In the genomic region with DNA sequence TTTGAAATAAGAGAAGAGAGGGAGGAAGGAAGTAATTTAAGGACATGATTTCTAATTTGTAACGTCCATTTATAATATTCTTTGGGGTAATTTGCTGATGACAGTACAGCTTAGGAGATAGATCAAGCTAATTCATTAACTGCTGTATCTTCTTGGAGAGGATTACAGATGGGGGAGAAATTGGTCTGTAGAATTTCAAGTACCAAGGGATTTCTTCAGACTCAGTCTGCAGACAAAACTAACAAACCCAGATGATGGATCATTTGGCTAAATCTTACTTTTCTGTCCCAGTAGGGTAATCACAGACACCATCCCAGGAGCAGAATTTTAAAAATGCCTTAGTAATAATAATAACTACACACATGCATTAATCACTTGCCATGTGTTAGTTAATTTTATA, we compare ENCODE assay signal across 26 cellular contexts.
"Had no signal": no experiment of that assay in that cellular context is flagged by ENCODE, and none has a peak within 500 bp of the region (broad histone marks: within the 10 kb centered on the region; RNA-seq: fewer than 3 reads in every experiment).

No MANE protein-coding gene starts in this region.

- H3K9me3 ChIP-seq: colonic mucosa, esophagus squamous epithelium, gastrocnemius medialis, heart right ventricle, lower lobe of right lung, mucosa of descending colon had no signal

- H3K27ac ChIP-seq: colonic mucosa, epithelial cell of prostate, esophagus squamous epithelium, gastrocnemius medialis, heart right ventricle, left lung, lower lobe of right lung had no signal

- FAIRE-seq: endometrium, islet of Langerhans, keratinocyte had no signal

- H3K4me3 ChIP-seq: colonic mucosa, esophagus squamous epithelium, gastrocnemius medialis, heart right ventricle, left lung, lower lobe of right lung, mucosa of descending colon had no signal

- DNase-seq: colonic mucosa; cortex of kidney; effector CD8-positive, alpha-beta T cell; effector memory CD8-positive, alpha-beta T cell; endodermal cell; erythroblast; esophagus squamous epithelium; foreskin fibroblast; foreskin melanocyte; gastrocnemius medialis; glutamatergic neuron; head of caudate nucleus; heart right ventricle; hippocampal formation; left cardiac atrium; left lung; left ventricle myocardium superior; lower lobe of right lung; mesenchymal stem cell; mucosa of descending colon; naive B cell had no signal

- H3K4me1 ChIP-seq: colonic mucosa, esophagus squamous epithelium, gastrocnemius medialis, heart right ventricle, left lung, lower lobe of right lung had no signal

- ATAC-seq: effector memory CD8-positive, alpha-beta T cell; esophagus mucosa; gastrocnemius medialis; heart right ventricle; left cardiac atrium; left lung; left ventricle myocardium superior; lower lobe of right lung; mucosa of descending colon had no signal

- H3K36me3 ChIP-seq: colonic mucosa, esophagus squamous epithelium, gastrocnemius medialis, heart right ventricle, left lung, lower lobe of right lung had no signal

- H3K27me3 ChIP-seq: colonic mucosa, esophagus squamous epithelium, gastrocnemius medialis, heart right ventricle, left lung had no signal
